In genomic region chr6:142854589-142855488, GRCh38 we compare ENCODE assay signal across 1 cellular context.
TF ChIP-seq lines count a peak whose summit lies in the region.

No MANE protein-coding gene starts in this region.

TF ChIP-seq in IMR-90, 13 proteins besides CTCF, POLR2A, EP300 and RAD21:
- TF ChIP-seq NFE2L2 (IDR thresholded peaks at IDR 0.05; ENCODE audit: low read depth, low read length) (no peak), MXI1 (IDR thresholded peaks at IDR 0.05; ENCODE audit: borderline replicate concordance, low read depth, low read length) (no peak), RCOR1 (IDR thresholded peaks at IDR 0.05; ENCODE audit: insufficient replicate concordance, low read length) (no peak), MAZ (IDR thresholded peaks at IDR 0.05; ENCODE audit: borderline replicate concordance, low read depth, low read length) (no peak), BHLHE40 (IDR thresholded peaks at IDR 0.05; ENCODE audit: low read depth, low read length) (no peak), ELK1 (IDR thresholded peaks at IDR 0.05; ENCODE audit: borderline replicate concordance, low read depth, low read length) (no peak)
TF ChIP-seq in IMR-90: peak in this region for 0.
